23 cellular contexts compared by ENCODE assay signal in genomic region chr18:69961718-69962117, GRCh38.
"Had no signal": no experiment of that assay in that cellular context is flagged by ENCODE, and none has a peak within 500 bp of the region (broad histone marks: within the 10 kb centered on the region; RNA-seq: fewer than 3 reads in every experiment).

No MANE protein-coding gene starts in this region.

- ATAC-seq: effector memory CD8-positive, alpha-beta T cell; gastrocnemius medialis; left ventricle myocardium superior; lower lobe of right lung; natural killer cell; psoas muscle; right cardiac atrium; stimulated activated effector memory CD8-positive, alpha-beta T cell treated with anti-CD3 and anti-CD28 coated beads, Interleukin-12 subunit alpha, Interleukin-12 subunit beta, amount 100 ng/mL, for 72 hours; stimulated activated naive CD8-positive, alpha-beta T cell treated with anti-CD3 and anti-CD28 coated beads, Interleukin-15, Interleukin-2, amounts not matched to agents 100 U/mL and 50 U/mL, for 24 hours had no signal

- H3K4me1 ChIP-seq: gastrocnemius medialis, lower lobe of right lung, psoas muscle, testis, tibial artery had no signal

- FAIRE-seq: endometrium, keratinocyte had no signal

- H3K27me3 ChIP-seq: gastrocnemius medialis, ovary, sigmoid colon, testis, tibial artery had no signal

- H3K27ac ChIP-seq: gastrocnemius medialis, lower lobe of right lung, ovary, psoas muscle, sigmoid colon, testis, tibial artery had no signal

- H3K4me3 ChIP-seq: gastrocnemius medialis, lower lobe of right lung, ovary, psoas muscle, sigmoid colon, testis, tibial artery had no signal

- DNase-seq: cortex of kidney; effector memory CD8-positive, alpha-beta T cell; foreskin fibroblast; gastrocnemius medialis; head of caudate nucleus; left ventricle myocardium superior; lower lobe of right lung; natural killer cell; occipital lobe; ovary; posterior cingulate gyrus; psoas muscle; right cardiac atrium; sigmoid colon; stimulated activated CD4-positive, alpha-beta T cell treated with anti-CD3 and anti-CD28 coated beads, Interleukin-2, amount 100 ng/mL, for 24 hours; stimulated activated CD4-positive, alpha-beta T cell treated with anti-CD3 and anti-CD28 coated beads, Interleukin-4, amount 100 ng/mL, for 24 hours; stimulated activated naive CD8-positive, alpha-beta T cell treated with anti-CD3 and anti-CD28 coated beads, Interleukin-15, Interleukin-2, amounts not matched to agents 100 U/mL and 50 U/mL, for 24 hours; substantia nigra; testis; tibial artery had no signal

- H3K9me3 ChIP-seq: gastrocnemius medialis, lower lobe of right lung, ovary, psoas muscle, sigmoid colon, testis, tibial artery had no signal

- H3K36me3 ChIP-seq: gastrocnemius medialis, lower lobe of right lung, ovary, sigmoid colon had no signal
